ENCODE assay signal across 24 cellular contexts in genomic region chr7:46356365-46356764, GRCh38.
"Had no signal": no experiment of that assay in that cellular context is flagged by ENCODE, and none has a peak within 500 bp of the region (broad histone marks: within the 10 kb centered on the region; RNA-seq: fewer than 3 reads in every experiment).

No MANE protein-coding gene starts in this region.

- ATAC-seq: K562, Panc1, PC-3 had no signal

- DNase-seq: Kasumi-1; MM.1S; NCI-H1092 treated with DMSO at 0.1 percent for 48 hours; NCI-H1436; NCI-H187; NCI-H2029; NCI-H2081 treated with DMSO at 0.1 percent for 48 hours; NCI-H2171; NCI-H226; NCI-H446; NCI-H510A; NCI-H524 treated with DMSO at 0.1 percent for 48 hours; NCI-H69; NCI-H774; NK-92 treated with Interleukin-12 subunit alpha and Interleukin-12 subunit beta, amount 100 ng/mL, for 24 hours; PC-3; SHP77; SK-N-SH; SW 1271 had no signal

- H3K27ac ChIP-seq: HL-60, KMS-11, RWPE1 had no signal

- H3K4me3 ChIP-seq: K562 had no signal
